In genomic region chr6:28266962-28267694, GRCh38 we compare ENCODE assay signal across 1 cellular context.
TF ChIP-seq lines count a peak whose summit lies in the region.

Gene ZSCAN26, plus strand, starts transcription at chr6:28267143. Its CDS starts 4,777 bp downstream, at chr6:28271920.

TF ChIP-seq in K562, 482 proteins besides CTCF, POLR2A, EP300 and RAD21 (continued from another document and continues in another):
- TF ChIP-seq, protein P1, sequence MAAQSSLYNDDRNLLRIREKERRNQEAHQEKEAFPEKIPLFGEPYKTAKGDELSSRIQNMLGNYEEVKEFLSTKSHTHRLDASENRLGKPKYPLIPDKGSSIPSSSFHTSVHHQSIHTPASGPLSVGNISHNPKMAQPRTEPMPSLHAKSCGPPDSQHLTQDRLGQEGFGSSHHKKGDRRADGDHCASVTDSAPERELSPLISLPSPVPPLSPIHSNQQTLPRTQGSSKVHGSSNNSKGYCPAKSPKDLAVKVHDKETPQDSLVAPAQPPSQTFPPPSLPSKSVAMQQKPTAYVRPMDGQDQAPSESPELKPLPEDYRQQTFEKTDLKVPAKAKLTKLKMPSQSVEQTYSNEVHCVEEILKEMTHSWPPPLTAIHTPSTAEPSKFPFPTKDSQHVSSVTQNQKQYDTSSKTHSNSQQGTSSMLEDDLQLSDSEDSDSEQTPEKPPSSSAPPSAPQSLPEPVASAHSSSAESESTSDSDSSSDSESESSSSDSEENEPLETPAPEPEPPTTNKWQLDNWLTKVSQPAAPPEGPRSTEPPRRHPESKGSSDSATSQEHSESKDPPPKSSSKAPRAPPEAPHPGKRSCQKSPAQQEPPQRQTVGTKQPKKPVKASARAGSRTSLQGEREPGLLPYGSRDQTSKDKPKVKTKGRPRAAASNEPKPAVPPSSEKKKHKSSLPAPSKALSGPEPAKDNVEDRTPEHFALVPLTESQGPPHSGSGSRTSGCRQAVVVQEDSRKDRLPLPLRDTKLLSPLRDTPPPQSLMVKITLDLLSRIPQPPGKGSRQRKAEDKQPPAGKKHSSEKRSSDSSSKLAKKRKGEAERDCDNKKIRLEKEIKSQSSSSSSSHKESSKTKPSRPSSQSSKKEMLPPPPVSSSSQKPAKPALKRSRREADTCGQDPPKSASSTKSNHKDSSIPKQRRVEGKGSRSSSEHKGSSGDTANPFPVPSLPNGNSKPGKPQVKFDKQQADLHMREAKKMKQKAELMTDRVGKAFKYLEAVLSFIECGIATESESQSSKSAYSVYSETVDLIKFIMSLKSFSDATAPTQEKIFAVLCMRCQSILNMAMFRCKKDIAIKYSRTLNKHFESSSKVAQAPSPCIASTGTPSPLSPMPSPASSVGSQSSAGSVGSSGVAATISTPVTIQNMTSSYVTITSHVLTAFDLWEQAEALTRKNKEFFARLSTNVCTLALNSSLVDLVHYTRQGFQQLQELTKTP (IDR thresholded peaks at IDR 0.05; ENCODE audit: low read depth in 1 of 2, partially characterized antibody in 2 of 2) = peak in 1 of 2 experiments; percentile 46
- TF ChIP-seq DPF2 (IDR thresholded peaks at IDR 0.05) (peak; percentile 16), RBFOX2 (IDR thresholded peaks at IDR 0.05; ENCODE audit: low read depth, low read length) (peak; percentile 87), HDAC1 (IDR thresholded peaks at IDR 0.05) (peak in 1 of 2 experiments; percentile 73; a peak in 2 of 4 replicates), MYC (IDR thresholded peaks at IDR 0.05; ENCODE audit: low read depth, low read length) (peak; percentile 70), MYC (CRISPR knock-in tag; IDR thresholded peaks at IDR 0.05; ENCODE audit: borderline replicate concordance, low read depth) (0 out of 2 replicates have a peak, but pooled peaks have one; percentile 54), SMARCB1 (IDR thresholded peaks at IDR 0.05; ENCODE audit: insufficient read length, low read depth) (no peak), CHD4 (IDR thresholded peaks at IDR 0.05; ENCODE audit: insufficient read depth, insufficient replicate concordance, low read depth, low read length, poor library complexity, severe bottlenecking) (no peak), ILF3 (IDR thresholded peaks at IDR 0.05; ENCODE audit: borderline replicate concordance) (no peak), NR2C2 (CRISPR knock-in tag; IDR thresholded peaks at IDR 0.05) (peak; percentile 54), NR2C2 (tag; IDR thresholded peaks at IDR 0.05) (peak; percentile 69), MBD2 (IDR thresholded peaks at IDR 0.05; ENCODE audit: borderline replicate concordance, low read depth) (0 out of 2 replicates have a peak, but pooled peaks have one; percentile 62), DLX4 (CRISPR knock-in tag; IDR thresholded peaks at IDR 0.05) (no peak), HDGF (IDR thresholded peaks at IDR 0.05) (peak; percentile 81), ETV1 (tag; conservative IDR thresholded peaks at IDR 0.05; ENCODE audit: low read depth) (peak; percentile 45; the same call in 1 of the 2 replicates), HIVEP1 (CRISPR knock-in tag; IDR thresholded peaks at IDR 0.05) (peak; percentile 75; the same call in 1 of the 2 replicates), IRF1 (CRISPR knock-in tag; IDR thresholded peaks at IDR 0.05; ENCODE audit: borderline replicate concordance) (no peak), ZNF398 (CRISPR knock-in tag; IDR thresholded peaks at IDR 0.05) (no peak), ILK (tag; IDR thresholded peaks at IDR 0.05; ENCODE audit: borderline replicate concordance, low read depth) (no peak), ASH1L (IDR thresholded peaks at IDR 0.05; ENCODE audit: borderline replicate concordance, low read depth, partially characterized antibody) (peak; percentile 48), TSC22D4 (tag; IDR thresholded peaks at IDR 0.05) (no peak), HNRNPL (IDR thresholded peaks at IDR 0.05; ENCODE audit: low read depth, low read length) (no peak), TBP (optimal IDR thresholded peaks at IDR 0.05; ENCODE audit: low read depth, low read length) (peak; percentile 80), SRSF9 (IDR thresholded peaks at IDR 0.05; ENCODE audit: borderline replicate concordance, low read depth, low read length) (no peak), NFATC3 (IDR thresholded peaks at IDR 0.05) (no peak), PPARD (CRISPR knock-in tag; IDR thresholded peaks at IDR 0.05) (no peak), CSDE1 (IDR thresholded peaks at IDR 0.05) (no peak), JUN (IDR thresholded peaks at IDR 0.05; ENCODE audit: borderline replicate concordance, low read depth, low read length) (no peak; the same call in 1 of the 2 replicates), JUN (CRISPR knock-in tag; IDR thresholded peaks at IDR 0.05; ENCODE audit: borderline replicate concordance) (no peak), POU5F1 (IDR thresholded peaks at IDR 0.05; ENCODE audit: borderline replicate concordance, low read depth, low read length, partially characterized antibody) (no peak), ZNF561 (CRISPR knock-in tag; conservative IDR thresholded peaks at IDR 0.05) (0 out of 2 replicates have a peak, but pooled peaks have one; percentile 70), PTTG1 (tag; IDR thresholded peaks at IDR 0.05; ENCODE audit: low read depth) (no peak), ZBTB8A (IDR thresholded peaks at IDR 0.05; ENCODE audit: partially characterized antibody) (no peak), RB1 (IDR thresholded peaks at IDR 0.05; ENCODE audit: low read depth) (peak; percentile 86), JUND (IDR thresholded peaks at IDR 0.05; ENCODE audit: borderline replicate concordance, low read depth, low read length) (no peak; the same call in 1 of the 2 replicates), JUND (tag; IDR thresholded peaks at IDR 0.05; ENCODE audit: borderline replicate concordance, low read depth, low read length) (no peak), ZNF217 (CRISPR knock-in tag; IDR thresholded peaks at IDR 0.05) (no peak), MCM7 (IDR thresholded peaks at IDR 0.05) (no peak), TEAD1 (CRISPR knock-in tag; IDR thresholded peaks at IDR 0.05) (peak in 1 of 2 experiments; percentile 65; a peak in 2 of 4 replicates), CHD1 (IDR thresholded peaks at IDR 0.05; ENCODE audit: low read length) (no peak), ZFP1 (CRISPR knock-in tag; IDR thresholded peaks at IDR 0.05) (no peak), HDAC6 (IDR thresholded peaks at IDR 0.05; ENCODE audit: low read depth, low read length) (no peak), ZBTB17 (CRISPR knock-in tag; IDR thresholded peaks at IDR 0.05) (peak; percentile 72)
- TF ChIP-seq, protein P2, sequence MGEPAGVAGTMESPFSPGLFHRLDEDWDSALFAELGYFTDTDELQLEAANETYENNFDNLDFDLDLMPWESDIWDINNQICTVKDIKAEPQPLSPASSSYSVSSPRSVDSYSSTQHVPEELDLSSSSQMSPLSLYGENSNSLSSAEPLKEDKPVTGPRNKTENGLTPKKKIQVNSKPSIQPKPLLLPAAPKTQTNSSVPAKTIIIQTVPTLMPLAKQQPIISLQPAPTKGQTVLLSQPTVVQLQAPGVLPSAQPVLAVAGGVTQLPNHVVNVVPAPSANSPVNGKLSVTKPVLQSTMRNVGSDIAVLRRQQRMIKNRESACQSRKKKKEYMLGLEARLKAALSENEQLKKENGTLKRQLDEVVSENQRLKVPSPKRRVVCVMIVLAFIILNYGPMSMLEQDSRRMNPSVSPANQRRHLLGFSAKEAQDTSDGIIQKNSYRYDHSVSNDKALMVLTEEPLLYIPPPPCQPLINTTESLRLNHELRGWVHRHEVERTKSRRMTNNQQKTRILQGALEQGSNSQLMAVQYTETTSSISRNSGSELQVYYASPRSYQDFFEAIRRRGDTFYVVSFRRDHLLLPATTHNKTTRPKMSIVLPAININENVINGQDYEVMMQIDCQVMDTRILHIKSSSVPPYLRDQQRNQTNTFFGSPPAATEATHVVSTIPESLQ (CRISPR knock-in tag; IDR thresholded peaks at IDR 0.05) = 0 out of 2 replicates have a peak, but pooled peaks have one; percentile 82
- TF ChIP-seq, protein P3, sequence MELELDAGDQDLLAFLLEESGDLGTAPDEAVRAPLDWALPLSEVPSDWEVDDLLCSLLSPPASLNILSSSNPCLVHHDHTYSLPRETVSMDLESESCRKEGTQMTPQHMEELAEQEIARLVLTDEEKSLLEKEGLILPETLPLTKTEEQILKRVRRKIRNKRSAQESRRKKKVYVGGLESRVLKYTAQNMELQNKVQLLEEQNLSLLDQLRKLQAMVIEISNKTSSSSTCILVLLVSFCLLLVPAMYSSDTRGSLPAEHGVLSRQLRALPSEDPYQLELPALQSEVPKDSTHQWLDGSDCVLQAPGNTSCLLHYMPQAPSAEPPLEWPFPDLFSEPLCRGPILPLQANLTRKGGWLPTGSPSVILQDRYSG (tag; conservative IDR thresholded peaks at IDR 0.05; ENCODE audit: low read depth) = no peak
- TF ChIP-seq, protein P4, sequence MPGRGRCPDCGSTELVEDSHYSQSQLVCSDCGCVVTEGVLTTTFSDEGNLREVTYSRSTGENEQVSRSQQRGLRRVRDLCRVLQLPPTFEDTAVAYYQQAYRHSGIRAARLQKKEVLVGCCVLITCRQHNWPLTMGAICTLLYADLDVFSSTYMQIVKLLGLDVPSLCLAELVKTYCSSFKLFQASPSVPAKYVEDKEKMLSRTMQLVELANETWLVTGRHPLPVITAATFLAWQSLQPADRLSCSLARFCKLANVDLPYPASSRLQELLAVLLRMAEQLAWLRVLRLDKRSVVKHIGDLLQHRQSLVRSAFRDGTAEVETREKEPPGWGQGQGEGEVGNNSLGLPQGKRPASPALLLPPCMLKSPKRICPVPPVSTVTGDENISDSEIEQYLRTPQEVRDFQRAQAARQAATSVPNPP (IDR thresholded peaks at IDR 0.05; ENCODE audit: borderline replicate concordance, insufficient read depth, insufficient read length) = no peak
- TF ChIP-seq, protein P5, sequence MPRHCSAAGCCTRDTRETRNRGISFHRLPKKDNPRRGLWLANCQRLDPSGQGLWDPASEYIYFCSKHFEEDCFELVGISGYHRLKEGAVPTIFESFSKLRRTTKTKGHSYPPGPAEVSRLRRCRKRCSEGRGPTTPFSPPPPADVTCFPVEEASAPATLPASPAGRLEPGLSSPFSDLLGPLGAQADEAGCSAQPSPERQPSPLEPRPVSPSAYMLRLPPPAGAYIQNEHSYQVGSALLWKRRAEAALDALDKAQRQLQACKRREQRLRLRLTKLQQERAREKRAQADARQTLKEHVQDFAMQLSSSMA (CRISPR knock-in tag; IDR thresholded peaks at IDR 0.05) = no peak
- TF ChIP-seq, protein P6, sequence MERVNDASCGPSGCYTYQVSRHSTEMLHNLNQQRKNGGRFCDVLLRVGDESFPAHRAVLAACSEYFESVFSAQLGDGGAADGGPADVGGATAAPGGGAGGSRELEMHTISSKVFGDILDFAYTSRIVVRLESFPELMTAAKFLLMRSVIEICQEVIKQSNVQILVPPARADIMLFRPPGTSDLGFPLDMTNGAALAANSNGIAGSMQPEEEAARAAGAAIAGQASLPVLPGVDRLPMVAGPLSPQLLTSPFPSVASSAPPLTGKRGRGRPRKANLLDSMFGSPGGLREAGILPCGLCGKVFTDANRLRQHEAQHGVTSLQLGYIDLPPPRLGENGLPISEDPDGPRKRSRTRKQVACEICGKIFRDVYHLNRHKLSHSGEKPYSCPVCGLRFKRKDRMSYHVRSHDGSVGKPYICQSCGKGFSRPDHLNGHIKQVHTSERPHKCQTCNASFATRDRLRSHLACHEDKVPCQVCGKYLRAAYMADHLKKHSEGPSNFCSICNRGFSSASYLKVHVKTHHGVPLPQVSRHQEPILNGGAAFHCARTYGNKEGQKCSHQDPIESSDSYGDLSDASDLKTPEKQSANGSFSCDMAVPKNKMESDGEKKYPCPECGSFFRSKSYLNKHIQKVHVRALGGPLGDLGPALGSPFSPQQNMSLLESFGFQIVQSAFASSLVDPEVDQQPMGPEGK (CRISPR knock-in tag; IDR thresholded peaks at IDR 0.05; ENCODE audit: borderline replicate concordance) = no peak
- TF ChIP-seq, protein P7, sequence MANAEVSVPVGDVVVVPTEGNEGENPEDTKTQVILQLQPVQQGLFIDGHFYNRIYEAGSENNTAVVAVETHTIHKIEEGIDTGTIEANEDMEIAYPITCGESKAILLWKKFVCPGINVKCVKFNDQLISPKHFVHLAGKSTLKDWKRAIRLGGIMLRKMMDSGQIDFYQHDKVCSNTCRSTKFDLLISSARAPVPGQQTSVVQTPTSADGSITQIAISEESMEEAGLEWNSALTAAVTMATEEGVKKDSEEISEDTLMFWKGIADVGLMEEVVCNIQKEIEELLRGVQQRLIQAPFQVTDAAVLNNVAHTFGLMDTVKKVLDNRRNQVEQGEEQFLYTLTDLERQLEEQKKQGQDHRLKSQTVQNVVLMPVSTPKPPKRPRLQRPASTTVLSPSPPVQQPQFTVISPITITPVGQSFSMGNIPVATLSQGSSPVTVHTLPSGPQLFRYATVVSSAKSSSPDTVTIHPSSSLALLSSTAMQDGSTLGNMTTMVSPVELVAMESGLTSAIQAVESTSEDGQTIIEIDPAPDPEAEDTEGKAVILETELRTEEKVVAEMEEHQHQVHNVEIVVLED (CRISPR knock-in tag; IDR thresholded peaks at IDR 0.05) = peak; percentile 48; the same call in 1 of the 2 replicates
- TF ChIP-seq, protein P8, sequence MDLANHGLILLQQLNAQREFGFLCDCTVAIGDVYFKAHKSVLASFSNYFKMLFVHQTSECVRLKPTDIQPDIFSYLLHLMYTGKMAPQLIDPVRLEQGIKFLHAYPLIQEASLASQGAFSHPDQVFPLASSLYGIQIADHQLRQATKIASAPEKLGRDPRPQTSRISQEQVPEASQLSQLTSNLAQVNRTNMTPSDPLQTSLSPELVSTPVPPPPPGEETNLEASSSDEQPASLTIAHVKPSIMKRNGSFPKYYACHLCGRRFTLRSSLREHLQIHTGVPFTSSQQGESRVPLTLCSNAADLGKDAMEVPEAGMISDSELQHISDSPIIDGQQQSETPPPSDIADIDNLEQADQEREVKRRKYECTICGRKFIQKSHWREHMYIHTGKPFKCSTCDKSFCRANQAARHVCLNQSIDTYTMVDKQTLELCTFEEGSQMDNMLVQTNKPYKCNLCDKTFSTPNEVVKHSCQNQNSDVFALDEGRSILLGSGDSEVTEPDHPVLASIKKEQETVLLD (IDR thresholded peaks at IDR 0.05) = peak; percentile 23; the same call in 1 of the 2 replicates
